8 cellular contexts compared by ENCODE assay signal in genomic region chr4:110508827-110509446, GRCh38. TPM values are rescaled to one million over a fixed set of nuclear protein-coding genes. Genes with fewer than 3 reads are reported as not detected.
DNase-seq lines count a peak whose midpoint lies in the region; ATAC-seq and TF ChIP-seq lines count a peak whose summit lies in the region.

No MANE protein-coding gene starts in this region.

- peaks cover 5% of the 10 kb centered on the region for H3K27me3 Mint-ChIP-seq in activated naive CD4-positive, alpha-beta T cell treated with anti-CD3 and anti-CD28 coated beads, Interleukin-2, amount 10 ng/mL, durations not matched to agents 7 days and 5 days

- peak in 1 of 3 experiments; percentile 29 for TF ChIP-seq CTCF in vagina (IDR thresholded peaks at IDR 0.05)

- no peak overlapping the region for H3K4me3 Mint-ChIP-seq in activated naive CD4-positive, alpha-beta T cell treated with anti-CD3 and anti-CD28 coated beads, Interleukin-2, amount 10 ng/mL, durations not matched to agents 7 days and 5 days

- H3K79me2 ChIP-seq in Karpas-422 (ENCODE audit: low read length): no peaks in the 10 kb centered on the region

- H3K9ac ChIP-seq in Karpas-422 (ENCODE audit: low read length): no peak overlapping the region

- TF ChIP-seq POLR2A in vagina (IDR thresholded peaks at IDR 0.05): no peak

- no peak overlapping the region for H3K27ac ChIP-seq in Karpas-422 (ENCODE audit: low read length)
- no peak overlapping the region for H3K27ac ChIP-seq in vagina

- H3K4me2 ChIP-seq in Karpas-422 (ENCODE audit: low read depth, low read length, poor library complexity, severe bottlenecking): no peak overlapping the region

- no peaks in the 10 kb centered on the region for H3K9me2 ChIP-seq in Karpas-422 (replicated peaks; ENCODE audit: insufficient read depth, low read length)

- no peak overlapping the region for H2AFZ ChIP-seq in Karpas-422 (ENCODE audit: low read length)

- no peaks in the 10 kb centered on the region for H3K4me1 Mint-ChIP-seq in activated naive CD4-positive, alpha-beta T cell treated with anti-CD3 and anti-CD28 coated beads, Interleukin-2, amount 10 ng/mL, durations not matched to agents 7 days and 5 days

- H3K36me3 ChIP-seq in Karpas-422 (ENCODE audit: insufficient read depth, low read length) (no peaks in the 10 kb centered on the region), vagina (no peaks in the 10 kb centered on the region)

- no peak for ATAC-seq in stimulated activated naive CD8-positive, alpha-beta T cell treated with anti-CD3 and anti-CD28 coated beads, Interleukin-15, Interleukin-2, amounts not matched to agents 100 U/mL and 50 U/mL, for 24 hours

- CTCF ChIA-PET in activated naive CD4-positive, alpha-beta T cell treated with anti-CD3 and anti-CD28 coated beads, Interleukin-2, amount 10 ng/mL, durations not matched to agents 7 days and 5 days (lab: Charles Lee): interaction anchor here (0.7 to 17.1 kb wide), 14 partner anchors 10 to 507 kb away, joined by 3 to 486 read pairs (median 4); no protein-coding TSS in a partner anchor

- H3K27me3 ChIP-seq in Karpas-422 (ENCODE audit: low read length): no peaks in the 10 kb centered on the region
- H3K27me3 ChIP-seq in vagina: no peaks in the 10 kb centered on the region

- H3K36me3 Mint-ChIP-seq in activated naive CD4-positive, alpha-beta T cell treated with anti-CD3 and anti-CD28 coated beads, Interleukin-2, amount 10 ng/mL, durations not matched to agents 7 days and 5 days: no peaks in the 10 kb centered on the region

- intact Hi-C loops in vagina (cut with DNase I): no loop called here

- H4K20me1 ChIP-seq in Karpas-422 (ENCODE audit: insufficient read depth, low read depth, low read length): no peaks in the 10 kb centered on the region

- H3K4me1 ChIP-seq in Karpas-422 (ENCODE audit: low read length) (no peaks in the 10 kb centered on the region), vagina (no peaks in the 10 kb centered on the region)

- no peak overlapping the region for H3K4me3 ChIP-seq in Karpas-422 (ENCODE audit: low read length)
- H3K4me3 ChIP-seq in vagina: no peak overlapping the region

- DNase-seq in EL: peak; percentile 34
- peak; percentile 48 for DNase-seq in Karpas-422
- peak; percentile 65 for DNase-seq in astrocyte of the hippocampus (ENCODE audit: low read depth, low spot score)
- DNase-seq in medulla oblongata (ENCODE audit: extremely low spot score): peak; percentile 12
- no peak for DNase-seq in stimulated activated naive CD8-positive, alpha-beta T cell treated with anti-CD3 and anti-CD28 coated beads, Interleukin-15, Interleukin-2, amounts not matched to agents 100 U/mL and 50 U/mL, for 24 hours
- DNase-seq in NCI-H1048 (lab: John Stamatoyannopoulos, UW): no peak
- DNase-seq in vagina (ENCODE audit: extremely low spot score in 2 of 2): no peak
- no peak for DNase-seq in activated naive CD4-positive, alpha-beta T cell treated with anti-CD3 and anti-CD28 coated beads, Interleukin-2, amount 10 ng/mL, durations not matched to agents 7 days and 5 days

- H3K9me3 ChIP-seq in Karpas-422 (ENCODE audit: low read length) (no peaks in the 10 kb centered on the region), vagina (no peaks in the 10 kb centered on the region)

- H3K27ac Mint-ChIP-seq in activated naive CD4-positive, alpha-beta T cell treated with anti-CD3 and anti-CD28 coated beads, Interleukin-2, amount 10 ng/mL, durations not matched to agents 7 days and 5 days: no peak overlapping the region

- no peaks in the 10 kb centered on the region for H3K9me3 Mint-ChIP-seq in activated naive CD4-positive, alpha-beta T cell treated with anti-CD3 and anti-CD28 coated beads, Interleukin-2, amount 10 ng/mL, durations not matched to agents 7 days and 5 days

RNA-seq across cellular contexts. Expression of gene ENPEP, which starts 33.0 kb away (rescaled TPM):
- total RNA-seq in Karpas-422 (2014; rRNA removed; shearing (Covaris generic); ENCODE audit: low replicate concordance): not detected in 2 replicates
- total RNA-seq in vagina: 5.2 TPM

Comparison
In these comparisons a context has a peak if more than half of its experiments do, and no peak if none do; other contexts are left out.
1. DNase-seq: peak in EL (single experiment), Karpas-422 (single experiment), astrocyte of the hippocampus (single experiment) and medulla oblongata (single experiment); none in stimulated activated naive CD8-positive, alpha-beta T cell treated with anti-CD3 and anti-CD28 coated beads, Interleukin-15, Interleukin-2, amounts not matched to agents 100 U/mL and 50 U/mL, for 24 hours (single experiment), NCI-H1048 (single experiment), vagina (0 of 2) and activated naive CD4-positive, alpha-beta T cell treated with anti-CD3 and anti-CD28 coated beads, Interleukin-2, amount 10 ng/mL, durations not matched to agents 7 days and 5 days (single experiment).